In genomic region chr19:12933287-12934072, GRCh38 we compare ENCODE assay signal across 8 cellular contexts. TPM values are rescaled to one million over a fixed set of nuclear protein-coding genes. Genes with fewer than 3 reads are reported as not detected.
DNase-seq lines count a peak whose midpoint lies in the region; ATAC-seq, FAIRE-seq and TF ChIP-seq lines count a peak whose summit lies in the region.

Gene FARSA, minus strand, starts transcription at chr19:12933711. Its CDS starts 15 bp downstream, at chr19:12933696.

- no peak within 1 kb of the TSS for H2BK20ac ChIP-seq in H1 (ENCODE audit: low read length)

- CTCF ChIA-PET in H1 (lab: Charles Lee; ENCODE audit: partially characterized antibody) = interaction anchor here (0.8 to 1.8 kb wide), 6 partner anchors 9 to 84 kb away, joined by 3 to 6 read pairs (median 4); no protein-coding TSS in a partner anchor

- H3K4me3 ChIP-seq in ACC112 (ENCODE audit: low read depth, low read length) (peak within 1 kb of the TSS; percentile 95), H1 (ENCODE audit: extremely low read depth in 1 of 4, insufficient read depth in 2 of 4, low read depth in 3 of 4, low read length in 4 of 4) (peak within 1 kb of the TSS; percentile 80 to 100 (median 97))

- FAIRE-seq in H1 (lab: Jason Lieb, UNC) = no peak

- H3K9me3 Mint-ChIP-seq in memory B cell = no peaks in the 10 kb centered on the region

- H3K9me3 ChIP-seq in H1 (ENCODE audit: insufficient read depth in 2 of 2, low read depth in 1 of 2, low read length in 1 of 2) = no peaks in the 10 kb centered on the region

- peaks cover 28% of the 10 kb centered on the region for H3K4me1 Mint-ChIP-seq in memory B cell

- peaks cover 12% of the 10 kb centered on the region for H3K79me1 ChIP-seq in H1 (ENCODE audit: low read depth, low read length)

- no peak for TF ChIP-seq CTCF in H1 (IDR thresholded peaks at IDR 0.05; ENCODE audit: control extremely low read depth in 1 of 3, insufficient read depth in 1 of 3, low read depth in 1 of 3, low read length in 3 of 3)

- no peak within 1 kb of the TSS for H3K23ac ChIP-seq in H1 (ENCODE audit: insufficient read length)

- peak within 1 kb of the TSS; percentile 58 for H3K4ac ChIP-seq in H1 (replicated peaks; ENCODE audit: insufficient read length, low read depth, low read length)

- H3K27ac ChIP-seq in ACC112 (ENCODE audit: low read depth, low read length) (peak within 1 kb of the TSS; percentile 30; the same call in 1 of the 2 replicates), H1 (ENCODE audit: low read depth, low read length) (peak within 1 kb of the TSS; percentile 51)

- H3K27me3 Mint-ChIP-seq in memory B cell = no peaks in the 10 kb centered on the region

- H4K91ac ChIP-seq in H1 (replicated peaks; ENCODE audit: insufficient read length, low read length) = peak within 1 kb of the TSS; percentile 50

- H3K23me2 ChIP-seq in H1 (ENCODE audit: low read depth, low read length) = peaks cover 13% of the 10 kb centered on the region; the same call in 1 of the 2 replicates

- H3K9ac ChIP-seq in H1 (replicated peaks in 1 of 4; ENCODE audit: extremely low read depth in 1 of 4, low read depth in 3 of 4, low read length in 3 of 4) = peak within 1 kb of the TSS; percentile 83 to 90 (median 87)

- peaks cover 4% of the 10 kb centered on the region; the same call in 1 of the 2 replicates for H3K36me3 ChIP-seq in ACC112 (ENCODE audit: insufficient read depth, low read length)
- peaks cover 9 to 24% (median 17%) of the 10 kb centered on the region in 4 experiments for H3K36me3 ChIP-seq in H1 (ENCODE audit: control insufficient read depth in 2 of 4, insufficient read depth in 4 of 4, low read length in 3 of 4)

- H4K20me1 ChIP-seq in H1 (replicated peaks in 1 of 2; ENCODE audit: control insufficient read depth in 1 of 2, insufficient read depth in 2 of 2, low read length in 2 of 2) = peaks cover 3 to 8% of the 10 kb centered on the region in 2 experiments

- H3K4me3 Mint-ChIP-seq in memory B cell = peak within 1 kb of the TSS; percentile 97

- no peak within 1 kb of the TSS for H3K14ac ChIP-seq in H1 (ENCODE audit: insufficient read length)

- peak within 1 kb of the TSS; percentile 91 for H2BK5ac ChIP-seq in H1 (ENCODE audit: low read depth, low read length)

- peak in 1 of 2 experiments; percentile 82; a peak in 2 of 3 replicates for TF ChIP-seq POLR2A in H1 (IDR thresholded peaks at IDR 0.05; ENCODE audit: control extremely low read depth in 1 of 2, low read depth in 2 of 2, low read length in 2 of 2)

- POLR2A ChIA-PET in H1 (lab: Charles Lee; ENCODE audit: partially characterized antibody) = interaction anchor here (0.6 to 7.4 kb wide), 27 partner anchors 9 to 840 kb away, joined by 3 to 58 read pairs (median 4); partner anchors contain the start of genes GADD45GIP1, GCDH, KLF1 and RAD23A

- H3K79me2 ChIP-seq in ACC112 (ENCODE audit: control insufficient read depth, insufficient read depth, low read length, unreplicated experiment) = peaks cover 31% of the 10 kb centered on the region
- H3K79me2 ChIP-seq in H1 (ENCODE audit: control insufficient read depth in 1 of 2, insufficient read depth in 2 of 2, low read length in 2 of 2) = peaks cover 10 to 28% of the 10 kb centered on the region in 2 experiments

- H3K4me1 ChIP-seq in ACC112 (ENCODE audit: control insufficient read depth, insufficient read depth, low read length, unreplicated experiment) = peaks cover 9% of the 10 kb centered on the region
- H3K4me1 ChIP-seq in H1 (replicated peaks in 1 of 4; ENCODE audit: control insufficient read depth in 3 of 4, insufficient read depth in 4 of 4, low read length in 3 of 4) = peaks cover 0 to 14% (median 11%) of the 10 kb centered on the region in 4 experiments; a peak in 5 of 7 replicates

- H2BK120ac ChIP-seq in H1 (replicated peaks; ENCODE audit: low read depth, low read length) = peak within 1 kb of the TSS; percentile 4

- peak within 1 kb of the TSS; percentile 90 for H3K27ac Mint-ChIP-seq in memory B cell

- H3K27me3 ChIP-seq in ACC112 (ENCODE audit: insufficient read depth, low read length) (no peaks in the 10 kb centered on the region), H1 (replicated peaks in 1 of 4; ENCODE audit: control insufficient read depth in 3 of 4, extremely low read depth in 1 of 4, insufficient read depth in 3 of 4, low read length in 3 of 4) (no peaks in the 10 kb centered on the region)

- H2AK5ac ChIP-seq in H1 (ENCODE audit: low read depth, low read length) = peak within 1 kb of the TSS; percentile 92; the same call in 1 of the 2 replicates

- H2BK15ac ChIP-seq in H1 (ENCODE audit: low read length) = peak within 1 kb of the TSS; percentile 61

- ATAC-seq in GM18868 (IDR thresholded peaks at IDR 0.05; ENCODE audit: unreplicated experiment) (peak; percentile 45), memory B cell (ENCODE audit: low read depth) (peak; percentile 57)

- H4K8ac ChIP-seq in H1 (ENCODE audit: extremely low read depth, insufficient read depth, low read length) = peak within 1 kb of the TSS; percentile 94

- 6% methylated on average over 51 of the region's 51 CpGs; no CpG with 5 or more reads in 1 of the 2 experiments for WGBS in H1 (ENCODE audit: extremely low coverage in 1 of 2, insufficient coverage in 1 of 2, insufficient read length in 1 of 2, insufficient replicate concordance in 2 of 2, low coverage in 1 of 2, low lambda C conversion rate in 2 of 2, missing lambda C conversion rate in 1 of 2), 2 experiments

- TF ChIP-seq RAD21 in H1 (IDR thresholded peaks at IDR 0.05 in 1 of 2, conservative IDR thresholded peaks at IDR 0.05 in 1 of 2; ENCODE audit: low read depth in 2 of 2, low read length in 2 of 2) = no peak; a peak in 1 of 4 replicates

- H3K56ac ChIP-seq in H1 (replicated peaks; ENCODE audit: insufficient read length, low read depth, low read length) = peak within 1 kb of the TSS; percentile 67

- H4K5ac ChIP-seq in H1 (ENCODE audit: insufficient read length, low read depth, low read length) = peak within 1 kb of the TSS; percentile 80

- peak within 1 kb of the TSS; percentile 88 to 94 for H3K4me2 ChIP-seq in H1 (ENCODE audit: insufficient read depth in 1 of 2, low read depth in 2 of 2, low read length in 2 of 2)

- peaks cover 5% of the 10 kb centered on the region for H3K36me3 Mint-ChIP-seq in memory B cell

- peak within 1 kb of the TSS; percentile 45 for H2BK12ac ChIP-seq in H1 (ENCODE audit: low read depth, low read length)

- DNase-seq in HS-5 (ENCODE audit: low read depth) (peak; percentile 74), NOMO-1 treated with DMSO at 0.1 percent for 48 hours (lab: John Stamatoyannopoulos, UW; ENCODE audit: unreplicated experiment) (peak; percentile 89), H1 (ENCODE audit: low read depth in 1 of 2, low spot score in 2 of 2) (peak; percentile 65 to 88), memory B cell (ENCODE audit: low spot score in 2 of 2) (peak; percentile 72 to 75)
- peak; percentile 67 to 79 (median 68) for DNase-seq in activated CD8-positive, alpha-beta memory T cell treated with anti-CD3 and anti-CD28 coated beads for 48 hours (ENCODE audit: low read depth in 2 of 3, low spot score in 2 of 3)
- DNase-seq in stimulated activated CD8-positive, alpha-beta memory T cell treated with anti-CD3 and anti-CD28 coated beads, Interleukin-12 subunit alpha, Interleukin-12 subunit beta, amount 100 ng/mL, for 1 hour (ENCODE audit: low read depth) = peak; percentile 82

- H3K18ac ChIP-seq in H1 (ENCODE audit: extremely low read depth, low read length) = peak within 1 kb of the TSS; percentile 65

- H2AFZ ChIP-seq in ACC112 (ENCODE audit: low read length, unreplicated experiment) (peak within 1 kb of the TSS; percentile 95), H1 (ENCODE audit: low read length) (peak within 1 kb of the TSS; percentile 72)

- TF ChIP-seq EP300 in H1 (IDR thresholded peaks at IDR 0.05; ENCODE audit: borderline replicate concordance in 1 of 2, low read depth in 2 of 2, low read length in 2 of 2) = no peak

TF ChIP-seq in H1, 55 proteins besides CTCF, POLR2A, EP300 and RAD21 (continues in another document):
- TF ChIP-seq FOSL1 (IDR thresholded peaks at IDR 0.05; ENCODE audit: insufficient read depth, low read depth, low read length) (no peak), GABPA (IDR thresholded peaks at IDR 0.05; ENCODE audit: borderline replicate concordance, insufficient read depth, low read length) (peak; percentile 96), SP2 (IDR thresholded peaks at IDR 0.05; ENCODE audit: low read length) (no peak), CBX8 (IDR thresholded peaks at IDR 0.05; ENCODE audit: borderline replicate concordance, low read depth, low read length) (no peak), SUZ12 (IDR thresholded peaks at IDR 0.05; ENCODE audit: low read length) (no peak), YY1 (IDR thresholded peaks at IDR 0.05; ENCODE audit: low read depth, low read length) (peak; percentile 100), JUND (IDR thresholded peaks at IDR 0.05; ENCODE audit: low read length) (no peak), CREB1 (IDR thresholded peaks at IDR 0.05) (peak; percentile 58; the same call in 1 of the 2 replicates), MAX (IDR thresholded peaks at IDR 0.05) (peak; percentile 68; the same call in 1 of the 2 replicates), RBBP5 (IDR thresholded peaks at IDR 0.05; ENCODE audit: borderline replicate concordance, low read depth, low read length) (no peak), SRF (IDR thresholded peaks at IDR 0.05; ENCODE audit: low read depth, low read length) (no peak), BACH1 (IDR thresholded peaks at IDR 0.05; ENCODE audit: low read length) (no peak), TAF7 (optimal IDR thresholded peaks at IDR 0.05; ENCODE audit: borderline replicate concordance, low read depth, low read length) (no peak), PHF8 (conservative IDR thresholded peaks at IDR 0.05; ENCODE audit: low read depth, low read length) (peak; percentile 88), SAP30 (IDR thresholded peaks at IDR 0.05; ENCODE audit: insufficient read depth, insufficient replicate concordance, low read length) (peak; percentile 38)

RNA-seq across cellular contexts. Expression of gene FARSA, which starts in this region (rescaled TPM):
- 103 and 108 TPM in 2 replicates for total RNA-seq in H1 (2021; fragmentation: NEBNext Ultra II Directional; extraction: Animal tissue kit (Norgen Biotek cat#: 25700))
- 61.0 and 100 TPM in 2 replicates for polyA plus RNA-seq in H1 (2011; rRNA removed)
- polyA plus RNA-seq in H1 (2011; cell fraction: cytosol; rRNA removed) = 56.1 TPM
- 120 TPM for polyA plus RNA-seq in H1 (2011; cell fraction: nucleus; rRNA removed)
- 94.6 to 115 TPM (median 113 TPM) in 4 replicates for polyA plus RNA-seq in H1 (2012, experiment 1 of 2)
- 120 TPM for polyA plus RNA-seq in H1 (2012, experiment 2 of 2)
- 66.3 TPM for polyA plus RNA-seq in H1 (2013, experiment 1 of 2)
- 62.2 TPM for polyA plus RNA-seq in H1 (2013, experiment 2 of 2)
- polyA minus RNA-seq in H1 (2011; rRNA and poly(A)+ RNA removed) = 28.3 and 36.2 TPM in 2 replicates
- polyA minus RNA-seq in H1 (2011; cell fraction: cytosol; rRNA and poly(A)+ RNA removed) = 33.0 TPM
- polyA minus RNA-seq in H1 (2011; cell fraction: nucleus; rRNA and poly(A)+ RNA removed) = 41.7 TPM

Comparison
In these comparisons a context has a peak if more than half of its experiments do, and no peak if none do; other contexts are left out.
1. Peak in every context shown above with its lines: DNase-seq, ATAC-seq, H3K4me3 ChIP-seq and H3K27ac ChIP-seq.